17 cellular contexts compared by ENCODE assay signal in the genomic region with DNA sequence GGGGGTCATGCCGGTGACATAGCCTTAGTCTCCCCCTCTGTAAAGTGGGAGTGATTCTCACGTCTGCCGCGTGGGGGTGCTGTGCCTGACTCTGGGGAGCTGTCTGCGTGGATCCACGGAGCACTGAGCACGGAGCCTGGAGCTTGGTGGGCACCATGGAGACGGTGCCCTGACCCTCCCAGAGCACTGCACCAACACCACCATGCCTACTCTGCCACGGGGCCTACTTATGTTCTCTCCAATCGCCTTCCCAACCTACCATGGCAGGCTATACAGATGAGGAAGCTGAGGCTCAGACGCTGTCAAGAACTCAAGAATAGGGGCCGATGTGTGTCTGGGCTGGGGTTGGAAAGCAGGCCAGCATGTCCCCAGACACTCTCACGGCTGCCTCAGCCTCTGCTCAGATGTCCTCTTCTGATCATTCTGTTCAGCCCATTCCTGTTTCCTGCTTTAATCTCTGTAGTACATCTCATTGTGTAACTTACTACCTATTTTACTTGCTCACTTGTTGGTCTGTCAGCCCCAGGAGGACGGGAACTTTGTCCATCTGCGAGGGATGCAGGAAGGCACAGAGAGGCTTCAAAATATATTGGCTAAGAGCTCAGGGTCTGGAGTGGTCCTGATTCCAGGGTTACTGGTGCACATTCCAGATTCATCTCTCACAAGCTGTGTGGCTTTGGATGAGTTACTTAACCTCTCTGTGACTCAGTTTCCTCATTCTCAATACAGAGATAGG.
"Had no signal": no experiment of that assay in that cellular context is flagged by ENCODE, and none has a peak within 500 bp of the region (broad histone marks: within the 10 kb centered on the region; RNA-seq: fewer than 3 reads in every experiment).

No MANE protein-coding gene starts in this region.

- H3K4me3 Mint-ChIP-seq: activated naive CD4-positive, alpha-beta T cell treated with anti-CD3 and anti-CD28 coated beads for 36 hours; nephron progenitor cell had no signal

- H3K4me3 ChIP-seq: esophagus muscularis mucosa, pancreas, stomach, thoracic aorta had no signal

- H3K4me1 ChIP-seq: esophagus muscularis mucosa had no signal

- H3K9me3 ChIP-seq: pancreas, thoracic aorta had no signal

- H3K27ac Mint-ChIP-seq: activated naive CD4-positive, alpha-beta T cell treated with anti-CD3 and anti-CD28 coated beads for 36 hours; activated T-helper 2 cell treated with anti-CD3 and anti-CD28 coated beads, Interferon-gamma antibody, Interleukin-2, Interleukin-4, amounts not matched to agents 10 μg/mL and 5 μg/mL and 100 μg/mL, durations not matched to agents 14 hours and 24 hours and 36 hours; nephron progenitor cell had no signal

- H3K9me3 Mint-ChIP-seq: activated naive CD4-positive, alpha-beta T cell treated with anti-CD3 and anti-CD28 coated beads for 36 hours; activated T-helper 2 cell treated with anti-CD3 and anti-CD28 coated beads, Interferon-gamma antibody, Interleukin-2, Interleukin-4, amounts not matched to agents 10 μg/mL and 5 μg/mL and 100 μg/mL, durations not matched to agents 14 hours and 24 hours and 36 hours; nephron progenitor cell had no signal

- DNase-seq: activated CD4-positive, alpha-beta T cell treated with anti-CD3 and anti-CD28 coated beads, Interleukin-2, amount 50 U/mL, for 1 hour; activated naive CD4-positive, alpha-beta T cell treated with anti-CD3 and anti-CD28 coated beads for 36 hours; activated T-cell treated with anti-CD3 and anti-CD28 coated beads, Interleukin-2, amount 50 U/mL, for 1 hour; kidney glomerular epithelial cell; mesendoderm; nephron progenitor cell; stimulated activated CD4-positive, alpha-beta T cell treated with anti-CD3 and anti-CD28 coated beads, Interleukin-12 subunit alpha, Interleukin-12 subunit beta, amount 100 ng/mL, for 4 hours; stimulated activated CD4-positive, alpha-beta T cell treated with anti-CD3 and anti-CD28 coated beads, Interleukin-2, amount 100 ng/mL, for 24 hours; stomach; T-helper 1 cell; T1000 had no signal

- H3K27me3 ChIP-seq: pancreas, stomach had no signal

- H3K27ac ChIP-seq: esophagus muscularis mucosa, pancreas, stomach, thoracic aorta had no signal

- ATAC-seq: activated CD4-positive, CD25-positive, alpha-beta regulatory T cell treated with anti-CD3 and anti-CD28 coated beads, Interleukin-2, amount 50 U/mL, for 24 hours; pancreas; SK-N-SH treated with all-trans-retinoic acid at 6 μM for 48 hours had no signal

- H3K36me3 ChIP-seq: esophagus muscularis mucosa, pancreas, stomach, thoracic aorta had no signal
